Comparison of ENCODE assay signal across 12 cellular contexts in genomic region chr19:17966497-17967257, GRCh38. TPM values are rescaled to one million over a fixed set of nuclear protein-coding genes. Genes with fewer than 3 reads are reported as not detected.
A peak's percentile ranks its signal among the peaks of the same experiment; 100 is the strongest.
DNase-seq lines count a peak whose midpoint lies in the region; ATAC-seq and TF ChIP-seq lines count a peak whose summit lies in the region.
"Had no signal": no experiment of that assay in that cellular context is flagged by ENCODE, and none has a peak within 500 bp of the region (broad histone marks: within the 10 kb centered on the region; RNA-seq: fewer than 3 reads in every experiment).

KCNN1 (plus strand) TSS chr19:17967107; CDS start chr19:17973889, 6,782 bp downstream.

- intact Hi-C loops in breast epithelium (cut with DNase I; ENCODE audit: low total_unique reads): no loop called here
- intact Hi-C loops in MCF 10A (cut with micrococcal nuclease): no loop called here

- ATAC-seq in GM18511 (IDR thresholded peaks at IDR 0.05; ENCODE audit: unreplicated experiment): no peak

- POLR2A ChIA-PET in MCF 10A (lab: Yijun Ruan, JAX): interaction anchor here (0.6 to 0.9 kb wide), 2 partner anchors 19 to 54 kb away, joined by 3 to 7 read pairs; no protein-coding TSS in a partner anchor

- peaks cover 53% of the 10 kb centered on the region for H3K27me3 Mint-ChIP-seq in MCF 10A (ENCODE audit: insufficient read depth, unreplicated experiment)

- no peak for DNase-seq in breast epithelium (ENCODE audit: low spot score in 2 of 2)
- DNase-seq in MCF 10A (ENCODE audit: unreplicated experiment): no peak
- DNase-seq in SK-MEL-5 (ENCODE audit: low read depth, low spot score): peak; percentile 20
- DNase-seq in suprapubic skin (ENCODE audit: low spot score in 2 of 2): no peak
- DNase-seq in AG08395 (ENCODE audit: low spot score): no peak
- DNase-seq in effector CD4-positive, alpha-beta T cell: no peak
- DNase-seq: activated CD4-positive, CD25-positive, alpha-beta regulatory T cell; heart right ventricle; NCI-H226; retina had no signal

- H3K27ac ChIP-seq in breast epithelium (no peak within 1 kb of the TSS), iPS-18a (ENCODE audit: low read length) (no peak within 1 kb of the TSS), suprapubic skin (no peak within 1 kb of the TSS)
- H3K27ac ChIP-seq: heart right ventricle had no signal

- H3K9ac ChIP-seq in iPS-18a (ENCODE audit: low read length): no peak within 1 kb of the TSS

- BruUV-seq in MCF 10A (replicated peaks; lab: Mats Ljungman, UMichigan): no TSS peak

- H3K9me3 ChIP-seq in breast epithelium (no peaks in the 10 kb centered on the region), iPS-18a (ENCODE audit: control insufficient read depth, low read depth, low read length) (no peaks in the 10 kb centered on the region), suprapubic skin (no peaks in the 10 kb centered on the region)
- H3K9me3 ChIP-seq: heart right ventricle had no signal

- H3K4me1 Mint-ChIP-seq in MCF 10A (ENCODE audit: insufficient read depth, unreplicated experiment): no peaks in the 10 kb centered on the region

- in situ Hi-C loops in SK-MEL-5 (cut with HindIII; ENCODE audit: low pct_unique_long_range_greater_than_20kb, low sequenced_read_pairs): no loop called here

- CTCF ChIA-PET in MCF 10A (lab: Yijun Ruan, JAX): interaction anchor here (1.3 kb wide), 1 partner anchor 29 kb away, joined by 4 read pairs; no protein-coding TSS in a partner anchor

- H3K9me3 Mint-ChIP-seq in MCF 10A (ENCODE audit: unreplicated experiment): no peaks in the 10 kb centered on the region

- WGBS in suprapubic skin: 32% methylated on average over 5 of the region's 60 CpGs

- peaks cover 0 to 22% of the 10 kb centered on the region in 2 donors for H3K27me3 ChIP-seq in breast epithelium
- peaks cover 16% of the 10 kb centered on the region for H3K27me3 ChIP-seq in iPS-18a (ENCODE audit: control insufficient read depth, insufficient read depth, low read length)
- peaks cover 58% of the 10 kb centered on the region for H3K27me3 ChIP-seq in suprapubic skin

- H3K36me3 ChIP-seq in breast epithelium (no peaks in the 10 kb centered on the region), iPS-18a (ENCODE audit: control insufficient read depth, low read depth, low read length) (no peaks in the 10 kb centered on the region), suprapubic skin (no peaks in the 10 kb centered on the region)
- H3K36me3 ChIP-seq: heart right ventricle had no signal

- no peak within 1 kb of the TSS for H3K4me3 Mint-ChIP-seq in MCF 10A (ENCODE audit: unreplicated experiment)

- no peak for TF ChIP-seq EP300 in suprapubic skin (IDR thresholded peaks at IDR 0.05)

- TF ChIP-seq CTCF in breast epithelium (IDR thresholded peaks at IDR 0.05): no peak
- no peak for TF ChIP-seq CTCF in MCF 10A (IDR thresholded peaks at IDR 0.05; ENCODE audit: unreplicated experiment)
- TF ChIP-seq CTCF in suprapubic skin (IDR thresholded peaks at IDR 0.05): no peak

- H3K4me3 ChIP-seq in breast epithelium (peak within 1 kb of the TSS in 2 of 3 donors; percentile 50 to 58), iPS-18a (ENCODE audit: low read length) (peak within 1 kb of the TSS; percentile 56), suprapubic skin (peak within 1 kb of the TSS; percentile 18)

- H3K4me1 ChIP-seq in breast epithelium (no peaks in the 10 kb centered on the region), iPS-18a (ENCODE audit: control insufficient read depth, low read depth, low read length) (peaks cover 10% of the 10 kb centered on the region), suprapubic skin (peaks cover 8% of the 10 kb centered on the region)

- H3K36me3 Mint-ChIP-seq in MCF 10A (ENCODE audit: insufficient read depth, unreplicated experiment): no peaks in the 10 kb centered on the region

- TF ChIP-seq POLR2A in breast epithelium (IDR thresholded peaks at IDR 0.05) (no peak), suprapubic skin (IDR thresholded peaks at IDR 0.05) (no peak)

- H3K27ac Mint-ChIP-seq in MCF 10A (ENCODE audit: low read depth, unreplicated experiment): no peak within 1 kb of the TSS

RNA-seq across cellular contexts. Expression of gene KCNN1, which starts in this region (rescaled TPM):
- total RNA-seq in breast epithelium (under 1 TPM in 2 of 3 donors, not detected in 1; 0.33 to 0.59 TPM), MCF 10A (2022) (not detected in 2 replicates), suprapubic skin (under 1 TPM in 2 of 4 donors, not detected in 2; 0.26 to 0.51 TPM)
- 3.5 and 4.6 TPM in 2 replicates for total RNA-seq in SK-MEL-5 (2014; rRNA removed; shearing (Covaris generic))
- 9.9 and 11.2 TPM in 2 replicates for polyA plus RNA-seq in SK-MEL-5 (2015; cell fraction: cytosol; rRNA removed)
- polyA plus RNA-seq in SK-MEL-5 (2015; cell fraction: nucleus; rRNA removed): 0.53 and 1.4 TPM in 2 replicates
- polyA plus RNA-seq: heart right ventricle had no signal
